ENCODE assay signal across 8 cellular contexts in genomic region chr6:43817192-43817591, GRCh38. TPM values are rescaled to one million over a fixed set of nuclear protein-coding genes. Genes with fewer than 3 reads are reported as not detected.
DNase-seq lines count a peak whose midpoint lies in the region; ATAC-seq and TF ChIP-seq lines count a peak whose summit lies in the region.

No MANE protein-coding gene starts in this region.

- H3K4me3 Mint-ChIP-seq in activated T-cell treated with anti-CD3 and anti-CD28 coated beads, Interleukin-2, amount 50 U/mL, for 24 hours: no peak overlapping the region
- H3K4me3 Mint-ChIP-seq in chondrocyte (ENCODE audit: unreplicated experiment): no peak overlapping the region

- H3K4me3 ChIP-seq in OCI-LY7 (ENCODE audit: low read depth, low read length, poor library complexity, severe bottlenecking) (no peak overlapping the region), osteoblast (ENCODE audit: insufficient read depth, low read length) (no peak overlapping the region)

- no peaks in the 10 kb centered on the region for H3K9me3 Mint-ChIP-seq in activated T-cell treated with anti-CD3 and anti-CD28 coated beads, Interleukin-2, amount 50 U/mL, for 24 hours
- H3K9me3 Mint-ChIP-seq in chondrocyte (ENCODE audit: low read depth): no peaks in the 10 kb centered on the region

- POLR2A ChIA-PET in OCI-LY7 (lab: Charles Lee): interaction anchor here (0.7 to 1.0 kb wide), 2 partner anchors 23 to 1140 kb away, joined by 3 read pairs; no protein-coding TSS in a partner anchor

- peaks cover 3% of the 10 kb centered on the region for H3K27me3 Mint-ChIP-seq in activated T-cell treated with anti-CD3 and anti-CD28 coated beads, Interleukin-2, amount 50 U/mL, for 24 hours
- peaks cover 10% of the 10 kb centered on the region for H3K27me3 Mint-ChIP-seq in chondrocyte (ENCODE audit: low read depth)

- H3K79me2 ChIP-seq in OCI-LY7 (ENCODE audit: insufficient read depth, low read depth, low read length): no peaks in the 10 kb centered on the region
- H3K79me2 ChIP-seq in osteoblast (ENCODE audit: insufficient read depth, low read length): no peaks in the 10 kb centered on the region

- DNase-seq in activated T-cell treated with anti-CD3 and anti-CD28 coated beads for 4 hours: peak; percentile 11
- DNase-seq in activated T-cell treated with anti-CD3 and anti-CD28 coated beads, Interleukin-2, amount 50 U/mL, for 24 hours: no peak
- DNase-seq in OCI-LY7 (ENCODE audit: low spot score): peak; percentile 42
- DNase-seq in chondrocyte (ENCODE audit: low spot score): no peak
- peak; percentile 88 for DNase-seq in osteoblast (ENCODE audit: insufficient read length, low spot score, missing footprints)
- no peak for DNase-seq in NCI-H446 treated with DMSO at 0.1 percent for 48 hours (lab: John Stamatoyannopoulos, UW)
- no peak for DNase-seq in midbrain (lab: John Stamatoyannopoulos, UW)

- H3K4me1 ChIP-seq in OCI-LY7 (ENCODE audit: insufficient read depth, low read length, poor library complexity, severe bottlenecking) (no peaks in the 10 kb centered on the region), osteoblast (ENCODE audit: insufficient read depth, low read length) (peaks cover 4% of the 10 kb centered on the region)

- no peak overlapping the region for H3K27ac Mint-ChIP-seq in activated T-cell treated with anti-CD3 and anti-CD28 coated beads, Interleukin-2, amount 50 U/mL, for 24 hours
- no peak overlapping the region for H3K27ac Mint-ChIP-seq in chondrocyte (ENCODE audit: unreplicated experiment)

- no peak overlapping the region; the same call in 1 of the 2 replicates for H2AFZ ChIP-seq in OCI-LY7 (ENCODE audit: low read length)
- H2AFZ ChIP-seq in osteoblast (ENCODE audit: low read length): peak overlapping the region; percentile 79

- peak; percentile 64 for TF ChIP-seq CTCF in OCI-LY7 (conservative IDR thresholded peaks at IDR 0.05; ENCODE audit: low read length)
- peak; percentile 39 for TF ChIP-seq CTCF in chondrocyte (IDR thresholded peaks at IDR 0.05)
- peak; percentile 56 for TF ChIP-seq CTCF in osteoblast (IDR thresholded peaks at IDR 0.05; ENCODE audit: extremely low read depth, low read depth, low read length)

- H3K9me3 ChIP-seq in OCI-LY7 (ENCODE audit: low read length) (no peaks in the 10 kb centered on the region), osteoblast (ENCODE audit: low read depth, low read length) (no peaks in the 10 kb centered on the region)

- intact Hi-C loops in OCI-LY7 (cut with micrococcal nuclease; ENCODE audit: unreplicated experiment): loop anchor here (2.0 to 5.0 kb wide), 2 partner anchors 95 to 150 kb away; no protein-coding TSS in a partner anchor

- no peaks in the 10 kb centered on the region for H3K36me3 Mint-ChIP-seq in activated T-cell treated with anti-CD3 and anti-CD28 coated beads, Interleukin-2, amount 50 U/mL, for 24 hours (ENCODE audit: low read depth)
- no peaks in the 10 kb centered on the region for H3K36me3 Mint-ChIP-seq in chondrocyte (ENCODE audit: low read depth)

- no peaks in the 10 kb centered on the region for H3K36me3 ChIP-seq in OCI-LY7 (ENCODE audit: insufficient read depth, low read length)
- H3K36me3 ChIP-seq in osteoblast (ENCODE audit: insufficient read depth, low read length): no peaks in the 10 kb centered on the region

- no TSS peak for BruUV-seq in OCI-LY7 (replicated peaks; lab: Mats Ljungman, UMichigan)

- H3K9me2 ChIP-seq in OCI-LY7 (ENCODE audit: insufficient read depth, low read length): no peaks in the 10 kb centered on the region

- CTCF ChIA-PET in OCI-LY7 (lab: Charles Lee; ENCODE audit: unreplicated experiment): no interaction called here

- ATAC-seq in HG02623 (IDR thresholded peaks at IDR 0.05; ENCODE audit: unreplicated experiment): no peak

- H4K20me1 ChIP-seq in OCI-LY7 (ENCODE audit: insufficient read depth, low read length) (no peaks in the 10 kb centered on the region), osteoblast (ENCODE audit: insufficient read depth, low read length) (no peaks in the 10 kb centered on the region)

- H3K27ac ChIP-seq in OCI-LY7 (ENCODE audit: low read depth, low read length, poor library complexity, severe bottlenecking) (no peak overlapping the region), osteoblast (ENCODE audit: low read depth, low read length) (no peak overlapping the region)

- H3K4me2 ChIP-seq in OCI-LY7 (ENCODE audit: low read length): no peak overlapping the region
- H3K4me2 ChIP-seq in osteoblast (ENCODE audit: insufficient read depth, low read length): no peak overlapping the region

- peaks cover 3% of the 10 kb centered on the region for H3K4me1 Mint-ChIP-seq in activated T-cell treated with anti-CD3 and anti-CD28 coated beads, Interleukin-2, amount 50 U/mL, for 24 hours (ENCODE audit: low read depth)
- peaks cover 9% of the 10 kb centered on the region for H3K4me1 Mint-ChIP-seq in chondrocyte (ENCODE audit: low read depth)

- H3K27me3 ChIP-seq in osteoblast (ENCODE audit: insufficient read depth, low read length): no peaks in the 10 kb centered on the region

RNA-seq across cellular contexts. Expression of gene VEGFA, which starts 47.2 kb away (rescaled TPM):
- total RNA-seq in OCI-LY7 (2014; rRNA removed; shearing (Covaris generic)): 59.7 and 66.3 TPM in 2 replicates
- total RNA-seq in OCI-LY7 (2022) (64.5 and 88.5 TPM in 2 replicates), chondrocyte (24.8 to 139 TPM (median 137 TPM) in 3 replicates), osteoblast (152 and 193 TPM in 2 replicates)

Comparison
In these comparisons a context has a peak if more than half of its experiments do, and no peak if none do; other contexts are left out.
1. DNase-seq: peak in activated T-cell treated with anti-CD3 and anti-CD28 coated beads for 4 hours (single experiment), OCI-LY7 (single experiment) and osteoblast (single experiment); none in activated T-cell treated with anti-CD3 and anti-CD28 coated beads, Interleukin-2, amount 50 U/mL, for 24 hours (single experiment), chondrocyte (single experiment), NCI-H446 treated with DMSO at 0.1 percent for 48 hours (single experiment) and midbrain (single experiment).
2. Peak in every context shown above with its lines, with median percentiles within 50 percentile points of each other: CTCF ChIP-seq.